In the genomic region with DNA sequence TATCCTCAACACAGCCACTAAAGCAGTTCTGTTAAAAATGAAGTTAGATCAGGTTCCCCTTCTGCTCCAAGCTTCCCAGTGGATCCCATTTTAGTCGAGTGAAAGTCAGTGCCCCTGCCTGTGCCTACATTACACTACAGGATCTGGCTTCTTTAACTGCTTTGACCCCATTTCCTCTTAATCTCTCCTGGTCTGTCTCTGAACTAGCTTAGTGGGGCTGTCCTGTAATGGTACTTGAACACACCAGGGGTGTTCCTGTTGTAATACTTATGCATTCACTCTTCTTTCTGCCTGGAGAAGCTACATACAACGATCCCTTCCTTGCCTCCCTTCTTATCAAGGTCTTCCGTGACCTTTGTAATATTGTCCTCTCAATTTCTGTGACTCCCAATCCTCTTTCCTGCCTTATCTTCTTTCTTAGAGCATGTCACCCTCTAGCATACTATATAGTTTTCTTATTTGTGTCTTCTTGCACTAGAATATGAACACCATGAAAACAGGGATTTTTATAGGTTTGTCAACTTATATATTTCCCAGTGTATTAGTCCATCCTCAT, we compare ENCODE assay signal across 14 cellular contexts. TPM values are rescaled to one million over a fixed set of nuclear protein-coding genes. Genes with fewer than 3 reads are reported as not detected.
"Had no signal": no experiment of that assay in that cellular context is flagged by ENCODE, and none has a peak within 500 bp of the region (broad histone marks: within the 10 kb centered on the region; RNA-seq: fewer than 3 reads in every experiment).

No MANE protein-coding gene starts in this region.

- H3K4me3 ChIP-seq: dorsolateral prefrontal cortex, esophagus squamous epithelium, neural progenitor cell, ovary, right lobe of liver, upper lobe of left lung had no signal

- H3K9me3 Mint-ChIP-seq: neural progenitor cell had no signal

- H3K36me3 Mint-ChIP-seq: neural progenitor cell had no signal

- H3K4me3 Mint-ChIP-seq: activated B cell treated with CpG ODN at 0.5 μM for 24 hours; activated T-helper 17 cell treated with anti-CD3 and anti-CD28 coated beads, Interleukin-2, amount 50 U/mL, for 72 hours; naive B cell; neural progenitor cell; stimulated activated naive CD8-positive, alpha-beta T cell treated with anti-CD3 and anti-CD28 coated beads, Interleukin-15, Interleukin-2, amounts not matched to agents 100 ng/mL and 50 ng/mL, for 24 hours had no signal

- H3K4me1 Mint-ChIP-seq: activated B cell treated with CpG ODN at 0.5 μM for 24 hours; activated T-helper 17 cell treated with anti-CD3 and anti-CD28 coated beads, Interleukin-2, amount 50 U/mL, for 72 hours; naive B cell; neural progenitor cell had no signal

- H3K27ac Mint-ChIP-seq: activated B cell treated with CpG ODN at 0.5 μM for 24 hours; activated T-helper 17 cell treated with anti-CD3 and anti-CD28 coated beads, Interleukin-2, amount 50 U/mL, for 72 hours; neural progenitor cell; stimulated activated naive CD8-positive, alpha-beta T cell treated with anti-CD3 and anti-CD28 coated beads, Interleukin-15, Interleukin-2, amounts not matched to agents 100 ng/mL and 50 ng/mL, for 24 hours had no signal

- H3K9me3 ChIP-seq: esophagus squamous epithelium, ovary, right lobe of liver, upper lobe of left lung had no signal

- H3K36me3 ChIP-seq: esophagus squamous epithelium, neural progenitor cell, ovary, right lobe of liver, upper lobe of left lung had no signal

- ATAC-seq: activated T-helper 17 cell treated with anti-CD3 and anti-CD28 coated beads, Interleukin-2, amount 50 U/mL, for 72 hours; foreskin keratinocyte had no signal

- DNase-seq: activated B cell treated with CpG ODN at 0.5 μM for 24 hours; activated naive CD4-positive, alpha-beta T cell treated with Interleukin-2 at 50 U/mL for 16 hours; esophagus squamous epithelium; foreskin keratinocyte; head of caudate nucleus; naive B cell; ovary; T-helper 2 cell; upper lobe of left lung had no signal

- H3K27ac ChIP-seq: dorsolateral prefrontal cortex, esophagus squamous epithelium, foreskin keratinocyte, neural progenitor cell, ovary, right lobe of liver had no signal

- H3K4me1 ChIP-seq: neural progenitor cell had no signal

- H3K27me3 ChIP-seq: dorsolateral prefrontal cortex, esophagus squamous epithelium, foreskin keratinocyte, neural progenitor cell, ovary, right lobe of liver, upper lobe of left lung had no signal

RNA-seq across cellular contexts. Expression of a gene that starts 16.6 kb away (rescaled TPM):
- total RNA-seq: activated B cell treated with CpG ODN at 0.5 μM for 24 hours had no signal
